28 cellular contexts compared by ENCODE assay signal in the genomic region with DNA sequence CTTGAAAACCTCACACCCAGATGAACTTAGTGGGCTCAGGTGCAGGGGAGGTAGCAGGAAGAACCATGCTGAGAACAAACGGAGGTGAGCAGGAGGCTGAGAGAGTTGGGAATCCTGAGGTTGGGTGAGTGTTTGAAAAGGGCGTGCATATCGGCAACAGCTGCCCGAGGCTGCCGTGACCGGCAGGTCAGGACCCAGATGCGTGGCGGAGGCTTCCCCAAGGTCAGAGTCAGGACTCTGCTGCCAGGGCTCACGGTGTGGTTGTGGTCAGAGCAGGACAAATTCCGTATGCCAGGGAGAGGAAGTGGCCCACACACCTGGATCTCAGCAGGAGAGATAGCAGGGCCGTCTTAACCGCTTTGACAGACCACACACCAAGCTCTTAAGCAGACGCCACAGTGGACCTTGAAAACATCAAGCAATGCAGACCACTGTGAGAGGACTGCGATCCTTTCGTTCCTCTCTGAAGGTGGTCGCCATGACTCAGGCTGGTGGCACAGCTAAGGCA. TPM values are rescaled to one million over a fixed set of nuclear protein-coding genes. Genes with fewer than 3 reads are reported as not detected.
DNase-seq lines count a peak whose midpoint lies in the region; ATAC-seq and TF ChIP-seq lines count a peak whose summit lies in the region.
"Had no signal": no experiment of that assay in that cellular context is flagged by ENCODE, and none has a peak within 500 bp of the region (broad histone marks: within the 10 kb centered on the region; RNA-seq: fewer than 3 reads in every experiment).

No MANE protein-coding gene starts in this region.

- H3K27me3 ChIP-seq in H9 (ENCODE audit: insufficient read depth, low read length) (no peaks in the 10 kb centered on the region), iPS-20b (ENCODE audit: insufficient read depth, low read length) (0 out of 2 replicates have a peak, but pooled peaks cover 10% of the 10 kb centered on the region), neural progenitor cell (peaks cover 43% of the 10 kb centered on the region)

- H3K79me2 ChIP-seq in H9 (ENCODE audit: insufficient read depth, low read length) (no peaks in the 10 kb centered on the region), neural progenitor cell (ENCODE audit: low read depth) (no peaks in the 10 kb centered on the region)

- H3K36me3 Mint-ChIP-seq in H9 (ENCODE audit: insufficient read depth in 1 of 3, low read depth in 3 of 3) = peaks cover 0 to 3% (median 3%) of the 10 kb centered on the region in 3 experiments; a peak in 3 of 7 replicates
- H3K36me3 Mint-ChIP-seq in neural progenitor cell = peaks cover 2% of the 10 kb centered on the region
- no peaks in the 10 kb centered on the region for H3K36me3 Mint-ChIP-seq in natural killer cell
- H3K36me3 Mint-ChIP-seq: CD14-positive monocyte; naive B cell; stimulated activated naive B cell treated with anti-CD40 and anti-IgM and Interleukin-4, amounts not matched to agents 10 μg/mL and 1 μg/mL and 100 μg/mL, for 72 hours had no signal

- WGBS in H9 (ENCODE audit: extremely low coverage, insufficient read length, low lambda C conversion rate) = no CpG with 5 or more reads among the region's 16 CpGs

- no peak overlapping the region for H3K4ac ChIP-seq in H9 (ENCODE audit: low read depth, low read length)

- H3K4me3 Mint-ChIP-seq in H9 = peak overlapping the region; percentile 51 to 76
- H3K4me3 Mint-ChIP-seq in neural progenitor cell = peak overlapping the region; percentile 54
- no peak overlapping the region for H3K4me3 Mint-ChIP-seq in natural killer cell
- H3K4me3 Mint-ChIP-seq: CD14-positive monocyte; naive B cell; stimulated activated naive B cell treated with anti-CD40 and anti-IgM and Interleukin-4, amounts not matched to agents 10 μg/mL and 1 μg/mL and 100 μg/mL, for 72 hours had no signal

- H3F3A ChIP-seq in neural progenitor cell (ENCODE audit: low read depth) = peaks cover 16% of the 10 kb centered on the region

- DNase-seq in H9 (peak; percentile 92), astrocyte of the hippocampus (ENCODE audit: low read depth, low spot score) (peak; percentile 53), neural progenitor cell (ENCODE audit: low spot score) (peak; percentile 64), natural killer cell (no peak), DMS53 treated with DMSO at 0.1 percent for 48 hours (lab: John Stamatoyannopoulos, UW; ENCODE audit: unreplicated experiment) (no peak)
- DNase-seq: activated CD4-positive, alpha-beta T cell treated with anti-CD3 and anti-CD28 coated beads, Interleukin-2, amount 50 U/mL, for 48 hours; activated gamma-delta T cell; DMS 273 treated with DMSO at 0.1 percent for 48 hours; foreskin melanocyte; Karpas-422; mammary epithelial cell; naive B cell; NCI-H187 treated with DMSO at 0.1 percent for 48 hours; NCI-H226; posterior cingulate gyrus; stimulated activated CD4-positive, alpha-beta T cell treated with anti-CD3 and anti-CD28 coated beads, Interleukin-1b, Interleukin-23, amount 100 ng/mL, for 48 hours; stimulated activated naive B cell treated with anti-CD40 and anti-IgM and Interleukin-4, amounts not matched to agents 10 μg/mL and 1 μg/mL and 100 μg/mL, for 72 hours; T-helper 2 cell; WERI-Rb-1 had no signal

- H2BK5ac ChIP-seq in H9 (ENCODE audit: insufficient read length, low read length) = peak overlapping the region; percentile 71

- no peak overlapping the region for H3K23ac ChIP-seq in H9 (ENCODE audit: insufficient read length, low read depth, low read length)

- H3K27ac Mint-ChIP-seq in H9 (peak overlapping the region; percentile 86 to 99 (median 95)), neural progenitor cell (no peak overlapping the region), natural killer cell (no peak overlapping the region)
- H3K27ac Mint-ChIP-seq: CD14-positive monocyte; naive B cell; stimulated activated naive B cell treated with anti-CD40 and anti-IgM and Interleukin-4, amounts not matched to agents 10 μg/mL and 1 μg/mL and 100 μg/mL, for 72 hours had no signal

- H2AFZ ChIP-seq in H9 (ENCODE audit: low read length) (no peak overlapping the region), neural progenitor cell (replicated peaks) (no peak overlapping the region)

- H3K9me3 ChIP-seq in H9 (ENCODE audit: control insufficient read depth, low read depth, low read length) (no peaks in the 10 kb centered on the region), iPS-20b (ENCODE audit: insufficient read depth, low read depth, low read length) (no peaks in the 10 kb centered on the region), neural progenitor cell (ENCODE audit: low read depth) (no peaks in the 10 kb centered on the region)
- H3K9me3 ChIP-seq: thoracic aorta had no signal

- H3K27me3 Mint-ChIP-seq in H9 (ENCODE audit: low read depth) (peaks cover 13% of the 10 kb centered on the region), neural progenitor cell (ENCODE audit: insufficient read depth, low read depth) (peaks cover 7% of the 10 kb centered on the region), natural killer cell (ENCODE audit: low read depth in 2 of 2) (peaks cover 0 to 2% of the 10 kb centered on the region in 2 donors)

- peak overlapping the region; percentile 94 for H4K5ac ChIP-seq in H9 (ENCODE audit: insufficient read length, low read depth, low read length)

- H3K4me1 Mint-ChIP-seq in H9 = peaks cover 67 to 74% of the 10 kb centered on the region in 2 experiments
- H3K4me1 Mint-ChIP-seq in neural progenitor cell = peaks cover 40% of the 10 kb centered on the region
- H3K4me1 Mint-ChIP-seq in natural killer cell = no peaks in the 10 kb centered on the region
- H3K4me1 Mint-ChIP-seq: CD14-positive monocyte; stimulated activated naive B cell treated with anti-CD40 and anti-IgM and Interleukin-4, amounts not matched to agents 10 μg/mL and 1 μg/mL and 100 μg/mL, for 72 hours had no signal

- no peaks in the 10 kb centered on the region for H3K23me2 ChIP-seq in H9 (ENCODE audit: insufficient read length, low read depth, low read length, poor library complexity, severe bottlenecking)

- H4K8ac ChIP-seq in H9 (replicated peaks; ENCODE audit: insufficient read length, low read depth, low read length) = peak overlapping the region; percentile 63

- no peaks in the 10 kb centered on the region for H3K79me1 ChIP-seq in H9 (ENCODE audit: insufficient read depth, low read depth, low read length, poor library complexity, severe bottlenecking)

- H3K4me3 ChIP-seq in iPS-20b (ENCODE audit: low read length) (peak overlapping the region; percentile 45), neural progenitor cell (no peak overlapping the region)
- H3K4me3 ChIP-seq: thoracic aorta had no signal

- H2BK120ac ChIP-seq in H9 (ENCODE audit: low read depth, low read length, poor library complexity, severe bottlenecking) = no peak overlapping the region

- H2BK12ac ChIP-seq in H9 (ENCODE audit: insufficient read length, low read depth, low read length) = peak overlapping the region; percentile 68

- no peak overlapping the region for H2AK5ac ChIP-seq in H9 (ENCODE audit: insufficient read length, low read length)

- H3K9me3 Mint-ChIP-seq in H9 (peaks cover 0 to 2% of the 10 kb centered on the region in 2 experiments; a peak in 1 of 5 replicates), neural progenitor cell (no peaks in the 10 kb centered on the region), natural killer cell (no peaks in the 10 kb centered on the region)
- H3K9me3 Mint-ChIP-seq: stimulated activated naive B cell treated with anti-CD40 and anti-IgM and Interleukin-4, amounts not matched to agents 10 μg/mL and 1 μg/mL and 100 μg/mL, for 72 hours had no signal

- H4K20me1 ChIP-seq in H9 (ENCODE audit: control insufficient read depth, insufficient read depth, insufficient read length) (peaks cover 2% of the 10 kb centered on the region), neural progenitor cell (ENCODE audit: low read depth) (peaks cover 11% of the 10 kb centered on the region)

- no peak for ATAC-seq in natural killer cell
- no peak for ATAC-seq in HG03025 (IDR thresholded peaks at IDR 0.05; ENCODE audit: low FRiP score, unreplicated experiment)
- ATAC-seq in HG02678 (IDR thresholded peaks at IDR 0.05; ENCODE audit: unreplicated experiment) = no peak

- H3K9ac ChIP-seq in H9 (ENCODE audit: extremely low read depth, insufficient read length, low read length) = peak overlapping the region; percentile 21
- peak overlapping the region; percentile 51; the same call in 1 of the 2 replicates for H3K9ac ChIP-seq in iPS-20b (ENCODE audit: low read depth, low read length)
- no peak overlapping the region for H3K9ac ChIP-seq in neural progenitor cell

- H3K56ac ChIP-seq in H9 (ENCODE audit: insufficient read length, low read depth, low read length) = peak overlapping the region; percentile 25

- TF ChIP-seq CTCF in H9 (conservative IDR thresholded peaks at IDR 0.05) (no peak), neural progenitor cell (IDR thresholded peaks at IDR 0.05) (no peak), natural killer cell (IDR thresholded peaks at IDR 0.05) (no peak)

- no peak overlapping the region for H4K91ac ChIP-seq in H9 (ENCODE audit: insufficient read length, low read depth, low read length)

- peak overlapping the region; percentile 44 for H3K4me2 ChIP-seq in H9 (ENCODE audit: insufficient read depth, insufficient read length, low read length)
- H3K4me2 ChIP-seq in neural progenitor cell = peak overlapping the region; percentile 45

- H3K14ac ChIP-seq in H9 (ENCODE audit: insufficient read depth, low read length) = peak overlapping the region; percentile 9; the same call in 1 of the 2 replicates

- intact Hi-C loops in natural killer cell (cut with micrococcal nuclease) = no loop called here

- H3T11ph ChIP-seq in H9 (ENCODE audit: low read length) = no peak overlapping the region

- peak overlapping the region; percentile 90 for H3K18ac ChIP-seq in H9 (ENCODE audit: insufficient read length, low read depth, low read length)

- no peaks in the 10 kb centered on the region for H3K36me3 ChIP-seq in iPS-20b (ENCODE audit: insufficient read depth, low read depth, low read length)
- no peaks in the 10 kb centered on the region for H3K36me3 ChIP-seq in neural progenitor cell
- H3K36me3 ChIP-seq: thoracic aorta, WERI-Rb-1 had no signal

- H2BK15ac ChIP-seq in H9 (ENCODE audit: low read depth, low read length) = no peak overlapping the region

- H2BK20ac ChIP-seq in H9 (ENCODE audit: low read depth, low read length, poor library complexity, severe bottlenecking) = no peak overlapping the region

- H3K4me1 ChIP-seq in H9 (ENCODE audit: insufficient read depth, low read length) (peaks cover 21% of the 10 kb centered on the region; the same call in 1 of the 2 replicates), iPS-20b (ENCODE audit: insufficient read depth, low read length) (peaks cover 55% of the 10 kb centered on the region), neural progenitor cell (peaks cover 49% of the 10 kb centered on the region)

- H3K27ac ChIP-seq in H9 (ENCODE audit: insufficient read length, low read depth, low read length) = peak overlapping the region; percentile 98
- peak overlapping the region; percentile 58 for H3K27ac ChIP-seq in iPS-20b (ENCODE audit: low read length)
- H3K27ac ChIP-seq in neural progenitor cell = no peak overlapping the region
- H3K27ac ChIP-seq: epithelial cell of prostate, thoracic aorta, WERI-Rb-1 had no signal

RNA-seq across cellular contexts. Expression of a gene that starts 43.1 kb away (rescaled TPM):
- total RNA-seq in H9 (2021) (4.5 and 4.6 TPM in 2 replicates), neural progenitor cell (ENCODE audit: low replicate concordance) (3.9 and 4.1 TPM in 2 replicates), natural killer cell (not detected)
- total RNA-seq: cardiac septum, dermis microvascular lymphatic vessel endothelial cell, mammary epithelial cell, SK-MEL-5, thoracic aorta had no signal

Comparison
In these comparisons a context has a peak if more than half of its experiments do, and no peak if none do; other contexts are left out.
1. DNase-seq: peak in H9 (single experiment), astrocyte of the hippocampus (single experiment) and neural progenitor cell (single experiment); none in natural killer cell (single experiment) and DMS53 treated with DMSO at 0.1 percent for 48 hours (single experiment).
2. H3K27ac Mint-ChIP-seq: peak in H9 (3 of 3); none in neural progenitor cell (single experiment) and natural killer cell (0 of 2).